ENCODE assay signal across 8 cellular contexts in genomic region chr19:47113446-47114348, GRCh38. TPM values are rescaled to one million over a fixed set of nuclear protein-coding genes. Genes with fewer than 3 reads are reported as not detected.
DNase-seq lines count a peak whose midpoint lies in the region; ATAC-seq and TF ChIP-seq lines count a peak whose summit lies in the region.

Gene ZC3H4, minus strand, starts transcription at chr19:47113776. Its CDS starts 1,192 bp downstream, at chr19:47112584.

- H3K27ac Mint-ChIP-seq in activated T-helper 1 cell treated with anti-CD3 and anti-CD28 coated beads, Interleukin-12 subunit alpha, Interleukin-12 subunit beta, Interleukin-2, Interleukin-4 antibody, amounts not matched to agents 30 ng/mL and 10 ng/mL and 1 ng/mL, durations not matched to agents 14 hours and 24 hours and 36 hours, result peak within 1 kb of the TSS; percentile 99

- TF ChIP-seq CTCF in BJ (IDR thresholded peaks at IDR 0.05; ENCODE audit: insufficient read depth, low read depth, low read length) (no peak), esophagus squamous epithelium (IDR thresholded peaks at IDR 0.05) (peak in 1 of 6 experiments; percentile 2)

- H3K4me3 ChIP-seq in BJ (ENCODE audit: low read depth, low read length) (peak within 1 kb of the TSS; percentile 73), esophagus squamous epithelium (peak within 1 kb of the TSS; percentile 64 to 98 (median 90)), muscle layer of duodenum (ENCODE audit: low read depth in 1 of 2, low read length in 2 of 2) (peak within 1 kb of the TSS; percentile 94 to 96)

- H3K9me3 Mint-ChIP-seq in activated T-helper 1 cell treated with anti-CD3 and anti-CD28 coated beads, Interleukin-12 subunit alpha, Interleukin-12 subunit beta, Interleukin-2, Interleukin-4 antibody, amounts not matched to agents 30 ng/mL and 10 ng/mL and 1 ng/mL, durations not matched to agents 14 hours and 24 hours and 36 hours, result no peaks in the 10 kb centered on the region

- peak; percentile 32 for ATAC-seq in GM19397 (IDR thresholded peaks at IDR 0.05; ENCODE audit: unreplicated experiment)

- H3K27me3 ChIP-seq in BJ (ENCODE audit: control insufficient read depth, insufficient read depth, low read length) (no peaks in the 10 kb centered on the region), esophagus squamous epithelium (no peaks in the 10 kb centered on the region), muscle layer of duodenum (ENCODE audit: low read depth, low read length) (no peaks in the 10 kb centered on the region)

- peaks cover 22% of the 10 kb centered on the region for H3K36me3 Mint-ChIP-seq in activated T-helper 1 cell treated with anti-CD3 and anti-CD28 coated beads, Interleukin-12 subunit alpha, Interleukin-12 subunit beta, Interleukin-2, Interleukin-4 antibody, amounts not matched to agents 30 ng/mL and 10 ng/mL and 1 ng/mL, durations not matched to agents 14 hours and 24 hours and 36 hours (ENCODE audit: low read depth)

- peaks cover 8 to 30% (median 8%) of the 10 kb centered on the region in 3 donors for H3K4me1 ChIP-seq in esophagus squamous epithelium
- peaks cover 10 to 15% of the 10 kb centered on the region in 2 donors for H3K4me1 ChIP-seq in muscle layer of duodenum (ENCODE audit: control insufficient read depth in 1 of 2, insufficient read depth in 2 of 2, low read length in 2 of 2)

- POLR2A ChIA-PET in BJ (lab: Charles Lee), result interaction anchor here (0.7 to 1.3 kb wide), 6 partner anchors 11 to 101 kb away, joined by 3 to 5 read pairs (median 4); partner anchors contain the start of gene SAE1

- H3K4me3 Mint-ChIP-seq in activated T-helper 1 cell treated with anti-CD3 and anti-CD28 coated beads, Interleukin-12 subunit alpha, Interleukin-12 subunit beta, Interleukin-2, Interleukin-4 antibody, amounts not matched to agents 30 ng/mL and 10 ng/mL and 1 ng/mL, durations not matched to agents 14 hours and 24 hours and 36 hours, result peak within 1 kb of the TSS; percentile 92

- intact Hi-C loops in activated T-helper 1 cell treated with anti-CD3 and anti-CD28 coated beads, Interleukin-12 subunit alpha, Interleukin-12 subunit beta, Interleukin-2, Interleukin-4 antibody, amounts not matched to agents 30 ng/mL and 10 ng/mL and 1 ng/mL, durations not matched to agents 14 hours and 24 hours and 36 hours (cut with micrococcal nuclease), result loop anchor here (1.0 to 5.0 kb wide), 9 partner anchors 17 to 632 kb away; partner anchors contain the start of genes CALM3, CCDC9, INAFM1 and NOP53
- intact Hi-C loops in esophagus squamous epithelium (cut with DNase I), result no loop called here

- H3K9me3 ChIP-seq in esophagus squamous epithelium (no peaks in the 10 kb centered on the region), muscle layer of duodenum (ENCODE audit: control insufficient read depth in 1 of 2, low read length in 2 of 2) (no peaks in the 10 kb centered on the region)

- H3K4me1 Mint-ChIP-seq in activated T-helper 1 cell treated with anti-CD3 and anti-CD28 coated beads, Interleukin-12 subunit alpha, Interleukin-12 subunit beta, Interleukin-2, Interleukin-4 antibody, amounts not matched to agents 30 ng/mL and 10 ng/mL and 1 ng/mL, durations not matched to agents 14 hours and 24 hours and 36 hours (ENCODE audit: low read depth), result peaks cover 28% of the 10 kb centered on the region

- CTCF ChIA-PET in BJ (lab: Yijun Ruan, JAX), result interaction anchor here (0.9 to 1.6 kb wide), 6 partner anchors 10 to 101 kb away, joined by 4 to 8 read pairs (median 4); no protein-coding TSS in a partner anchor

- H3K27me3 Mint-ChIP-seq in activated T-helper 1 cell treated with anti-CD3 and anti-CD28 coated beads, Interleukin-12 subunit alpha, Interleukin-12 subunit beta, Interleukin-2, Interleukin-4 antibody, amounts not matched to agents 30 ng/mL and 10 ng/mL and 1 ng/mL, durations not matched to agents 14 hours and 24 hours and 36 hours (ENCODE audit: insufficient read depth), result no peaks in the 10 kb centered on the region

- 1 to 3% methylated on average over 36 of the region's 36 CpGs for WGBS in esophagus squamous epithelium, 2 donors

- H3K27ac ChIP-seq in esophagus squamous epithelium, result peak within 1 kb of the TSS; percentile 99 to 100 (median 100)
- H3K27ac ChIP-seq in muscle layer of duodenum (ENCODE audit: low read length), result peak within 1 kb of the TSS; percentile 100

- DNase-seq in BJ (ENCODE audit: low read depth), result peak; percentile 55
- peak; percentile 92 for DNase-seq in LoVo (ENCODE audit: low spot score)
- DNase-seq in RPMI8226, result peak; percentile 89
- DNase-seq in activated T-helper 1 cell treated with anti-CD3 and anti-CD28 coated beads, Interleukin-12 subunit alpha, Interleukin-12 subunit beta, Interleukin-2, Interleukin-4 antibody, amounts not matched to agents 30 ng/mL and 10 ng/mL and 1 ng/mL, durations not matched to agents 14 hours and 24 hours and 36 hours (ENCODE audit: low spot score), result peak; percentile 95
- peak; percentile 46 for DNase-seq in esophagus squamous epithelium (lab: John Stamatoyannopoulos, UW)
- DNase-seq in stimulated activated CD8-positive, alpha-beta memory T cell treated with anti-CD3 and anti-CD28 coated beads, Interleukin-7, amount 100 ng/mL, for 4 hours (ENCODE audit: low read depth in 2 of 2), result peak; percentile 89 to 96

- TF ChIP-seq POLR2A in esophagus squamous epithelium (IDR thresholded peaks at IDR 0.05), result peak in 2 of 4 donors; percentile 11 to 62

- H3K36me3 ChIP-seq in BJ (ENCODE audit: control insufficient read depth, insufficient read depth, low read length) (peaks cover 4% of the 10 kb centered on the region; the same call in 1 of the 2 replicates), esophagus squamous epithelium (no peaks in the 10 kb centered on the region), muscle layer of duodenum (ENCODE audit: control insufficient read depth in 1 of 2, insufficient read depth in 2 of 2, low read length in 2 of 2) (peaks cover 0 to 27% of the 10 kb centered on the region in 2 donors)

RNA-seq across cellular contexts. Expression of gene ZC3H4, which starts in this region (rescaled TPM):
- 3.3 and 4.3 TPM in 2 replicates for polyA plus RNA-seq in BJ (2011; rRNA removed)
- 7.1 and 10.1 TPM in 2 replicates for polyA minus RNA-seq in BJ (2011; rRNA and poly(A)+ RNA removed)
- 111 and 114 TPM in 2 replicates for total RNA-seq in activated T-helper 1 cell treated with anti-CD3 and anti-CD28 coated beads, Interleukin-12 subunit alpha, Interleukin-12 subunit beta, Interleukin-2, Interleukin-4 antibody, amounts not matched to agents 30 ng/mL and 10 ng/mL and 1 ng/mL, durations not matched to agents 14 hours and 24 hours and 36 hours
- 10 to 100 TPM; 16.4 to 26.2 (median 20.1) TPM for total RNA-seq in esophagus squamous epithelium

Comparison
In these comparisons a context has a peak if more than half of its experiments do, and no peak if none do; other contexts are left out.
1. Peak in every context shown above with its lines: DNase-seq, ATAC-seq, H3K4me3 ChIP-seq and H3K27ac ChIP-seq.